Comparison of ENCODE assay signal across 1 cellular context in the genomic region with DNA sequence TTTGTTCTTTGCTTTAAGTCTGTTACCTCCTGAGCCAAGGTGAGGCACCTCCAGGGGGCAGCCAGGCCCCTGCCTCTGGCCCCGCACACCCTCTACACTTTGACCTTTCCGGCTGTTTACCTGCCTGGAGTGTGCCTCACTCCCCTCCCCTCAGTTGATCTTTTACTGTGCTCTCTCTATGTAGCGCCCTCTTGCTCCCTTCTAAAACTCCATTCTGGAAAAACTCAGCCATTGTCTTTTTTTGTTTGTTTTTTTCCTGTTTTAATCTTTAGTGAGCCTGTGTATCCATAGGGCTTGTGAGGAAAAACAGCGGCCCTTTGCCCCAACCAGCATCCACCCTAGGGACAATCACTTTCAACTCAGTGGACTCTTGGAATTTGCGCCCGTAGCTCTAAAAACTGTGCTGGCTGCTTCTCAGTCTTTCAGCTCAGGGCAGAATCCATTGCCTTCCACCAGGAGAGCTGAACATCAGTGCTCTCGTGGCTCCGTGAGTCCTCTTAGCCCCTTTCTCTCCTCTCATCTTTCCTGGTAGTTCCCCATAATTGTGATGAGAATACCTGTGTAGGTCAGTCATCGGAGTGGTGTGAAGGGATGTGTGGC.
TF ChIP-seq lines count a peak whose summit lies in the region.

No MANE protein-coding gene starts in this region.

TF ChIP-seq in GM23338, 12 proteins besides CTCF, POLR2A, EP300 and RAD21:
- TF ChIP-seq JUNB (IDR thresholded peaks at IDR 0.05; ENCODE audit: unreplicated experiment): no peak
- TF ChIP-seq REST (IDR thresholded peaks at IDR 0.05; ENCODE audit: unreplicated experiment): no peak
- TF ChIP-seq ZNF331 (CRISPR knock-in tag; IDR thresholded peaks at IDR 0.05; ENCODE audit: low read depth): no peak
- TF ChIP-seq, protein P1, sequence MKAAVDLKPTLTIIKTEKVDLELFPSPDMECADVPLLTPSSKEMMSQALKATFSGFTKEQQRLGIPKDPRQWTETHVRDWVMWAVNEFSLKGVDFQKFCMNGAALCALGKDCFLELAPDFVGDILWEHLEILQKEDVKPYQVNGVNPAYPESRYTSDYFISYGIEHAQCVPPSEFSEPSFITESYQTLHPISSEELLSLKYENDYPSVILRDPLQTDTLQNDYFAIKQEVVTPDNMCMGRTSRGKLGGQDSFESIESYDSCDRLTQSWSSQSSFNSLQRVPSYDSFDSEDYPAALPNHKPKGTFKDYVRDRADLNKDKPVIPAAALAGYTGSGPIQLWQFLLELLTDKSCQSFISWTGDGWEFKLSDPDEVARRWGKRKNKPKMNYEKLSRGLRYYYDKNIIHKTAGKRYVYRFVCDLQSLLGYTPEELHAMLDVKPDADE (IDR thresholded peaks at IDR 0.05): no peak
- no peak for TF ChIP-seq POLR2AphosphoS5 (IDR thresholded peaks at IDR 0.05; ENCODE audit: low read depth)
- no peak for TF ChIP-seq STAT1 (IDR thresholded peaks at IDR 0.05; ENCODE audit: unreplicated experiment)
- no peak for TF ChIP-seq EZH2phosphoT487 (IDR thresholded peaks at IDR 0.05; ENCODE audit: unreplicated experiment)
